ENCODE assay signal across 8 cellular contexts in the genomic region with DNA sequence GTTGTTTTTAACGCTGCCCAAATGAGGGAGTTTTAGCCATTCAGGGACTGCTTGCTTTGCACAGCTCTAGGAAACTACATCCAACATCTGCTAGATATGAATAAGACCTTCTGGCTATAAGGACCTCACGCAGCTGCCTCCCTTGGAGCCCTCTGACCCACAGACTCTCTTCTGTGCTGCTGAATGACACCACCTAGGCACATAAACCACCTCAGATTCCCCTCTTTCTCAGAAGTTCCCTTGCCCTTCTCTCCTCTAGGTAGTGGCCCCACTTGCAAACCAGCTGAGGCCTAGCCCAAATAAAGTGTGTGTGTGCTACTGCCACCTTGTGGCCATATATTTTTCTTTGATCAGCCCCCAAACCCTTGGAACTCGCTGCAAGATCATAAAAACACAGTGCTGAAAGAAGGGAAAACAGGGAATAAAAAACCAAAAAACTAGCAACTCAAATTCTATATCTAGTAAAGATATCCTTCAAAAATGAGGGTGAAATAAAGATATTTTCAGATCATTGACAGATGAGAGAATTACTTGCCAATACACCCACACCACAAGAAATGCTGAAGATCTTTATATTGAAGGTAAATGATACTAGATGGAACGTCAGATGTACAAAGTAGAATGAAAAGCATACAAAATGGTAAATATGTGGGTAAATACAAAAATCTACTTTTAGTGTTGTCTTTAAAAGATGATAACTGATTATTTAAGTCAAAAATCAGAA.
A peak's percentile ranks its signal among the peaks of the same experiment; 100 is the strongest.
DNase-seq lines count a peak whose midpoint lies in the region; ATAC-seq and TF ChIP-seq lines count a peak whose summit lies in the region.

No MANE protein-coding gene starts in this region.

- peak overlapping the region in 1 of 8 donors; percentile 2 for H3K27ac Mint-ChIP-seq in CD8-positive, alpha-beta memory T cell

- H3K4me2 ChIP-seq in OCI-LY3 (ENCODE audit: low read length): peak overlapping the region; percentile 34

- no peak overlapping the region for H3K9ac ChIP-seq in OCI-LY3 (ENCODE audit: low read length)

- TF ChIP-seq CTCF in OCI-LY3 (IDR thresholded peaks at IDR 0.05; ENCODE audit: low read depth, low read length) (peak; percentile 85), heart left ventricle (IDR thresholded peaks at IDR 0.05) (peak; percentile 47 to 73 (median 64)), retinal pigment epithelial cell (conservative IDR thresholded peaks at IDR 0.05; ENCODE audit: low read depth, low read length) (peak; percentile 67)

- peak; percentile 95 for ATAC-seq in GM18909 (IDR thresholded peaks at IDR 0.05; ENCODE audit: poor library complexity, unreplicated experiment)
- ATAC-seq in HG03064 (IDR thresholded peaks at IDR 0.05; ENCODE audit: low read depth, unreplicated experiment): peak; percentile 96
- peak in 2 of 4 donors; percentile 57 to 64 for ATAC-seq in heart left ventricle

- no peaks in the 10 kb centered on the region for H3K79me2 ChIP-seq in OCI-LY3 (ENCODE audit: low read length)

- H3K4me3 Mint-ChIP-seq in CD8-positive, alpha-beta memory T cell: no peak overlapping the region

- no peaks in the 10 kb centered on the region for H4K20me1 ChIP-seq in OCI-LY3 (ENCODE audit: insufficient read depth, low read length)

- H3K9me3 ChIP-seq in CD8-positive, alpha-beta memory T cell (ENCODE audit: low read length): no peaks in the 10 kb centered on the region
- H3K9me3 ChIP-seq in OCI-LY3 (ENCODE audit: insufficient read depth, low read length): no peaks in the 10 kb centered on the region
- H3K9me3 ChIP-seq in heart left ventricle: no peaks in the 10 kb centered on the region

- 64 to 73% (median 72%) methylated on average over 4 of the region's 4 CpGs for WGBS in heart left ventricle, 4 donors

- no peak overlapping the region for H3K27ac ChIP-seq in CD8-positive, alpha-beta memory T cell (ENCODE audit: low read depth, low read length)
- H3K27ac ChIP-seq in OCI-LY3 (ENCODE audit: low read length) (no peak overlapping the region), heart left ventricle (no peak overlapping the region)

- CTCF ChIA-PET in CD8-positive, alpha-beta memory T cell (lab: Charles Lee): interaction anchor here (1.1 to 1.9 kb wide), 2 partner anchors 9 to 10 kb away, joined by 3 to 5 read pairs; no protein-coding TSS in a partner anchor

- H3K4me3 ChIP-seq in CD8-positive, alpha-beta memory T cell (ENCODE audit: low read length): no peak overlapping the region
- H3K4me3 ChIP-seq in OCI-LY3 (ENCODE audit: low read length) (no peak overlapping the region), heart left ventricle (no peak overlapping the region), retinal pigment epithelial cell (ENCODE audit: low read length) (no peak overlapping the region)

- no peaks in the 10 kb centered on the region for H3K4me1 Mint-ChIP-seq in CD8-positive, alpha-beta memory T cell

- H3K36me3 Mint-ChIP-seq in CD8-positive, alpha-beta memory T cell: no peaks in the 10 kb centered on the region

- H3K9me3 Mint-ChIP-seq in CD8-positive, alpha-beta memory T cell: no peaks in the 10 kb centered on the region

- peak in 4 of 5 donors; percentile 6 to 53 (median 28) for DNase-seq in CD8-positive, alpha-beta memory T cell
- peak; percentile 37 to 44 for DNase-seq in activated T-cell treated with anti-CD3 and anti-CD28 coated beads, Interleukin-2, amount 50 U/mL, for 48 hours
- DNase-seq in heart left ventricle: no peak
- no peak for DNase-seq in retinal pigment epithelial cell (ENCODE audit: low read depth)
- DNase-seq in HPDE6-E6E7 (ENCODE audit: extremely low spot score): no peak

- H3K27me3 Mint-ChIP-seq in CD8-positive, alpha-beta memory T cell: no peaks in the 10 kb centered on the region

- H3K36me3 ChIP-seq in CD8-positive, alpha-beta memory T cell (ENCODE audit: insufficient read depth, low read length): no peaks in the 10 kb centered on the region
- H3K36me3 ChIP-seq in OCI-LY3 (replicated peaks; ENCODE audit: low read depth, low read length) (no peaks in the 10 kb centered on the region), heart left ventricle (no peaks in the 10 kb centered on the region)

- TF ChIP-seq POLR2A in heart left ventricle (IDR thresholded peaks at IDR 0.05): no peak

- POLR2A ChIA-PET in CD8-positive, alpha-beta memory T cell (lab: Charles Lee): no interaction called here

- peak overlapping the region; percentile 73 for H2AFZ ChIP-seq in OCI-LY3 (ENCODE audit: low read depth, low read length)

- no peaks in the 10 kb centered on the region for H3K4me1 ChIP-seq in CD8-positive, alpha-beta memory T cell (ENCODE audit: insufficient read depth, low read length)
- H3K4me1 ChIP-seq in OCI-LY3 (ENCODE audit: low read length) (peaks cover 4% of the 10 kb centered on the region), heart left ventricle (no peaks in the 10 kb centered on the region)

- H3K27me3 ChIP-seq in CD8-positive, alpha-beta memory T cell (ENCODE audit: insufficient read depth, low read length, poor library complexity, severe bottlenecking): no peaks in the 10 kb centered on the region
- H3K27me3 ChIP-seq in OCI-LY3 (ENCODE audit: low read depth, low read length): no peaks in the 10 kb centered on the region
- H3K27me3 ChIP-seq in heart left ventricle: peaks cover 0 to 3% (median 0%) of the 10 kb centered on the region in 9 donors

- intact Hi-C loops in heart left ventricle (cut with DNase I): loop anchor here in 1 of 10 donors (5.0 to 10.0 kb wide), 2 partner anchors 528 to 571 kb away; no protein-coding TSS in a partner anchor

Comparison
In these comparisons a context has a peak if more than half of its experiments do, and no peak if none do; other contexts are left out.
1. DNase-seq: peak in CD8-positive, alpha-beta memory T cell (4 of 5) and activated T-cell treated with anti-CD3 and anti-CD28 coated beads, Interleukin-2, amount 50 U/mL, for 48 hours (2 of 2); none in heart left ventricle (0 of 5), retinal pigment epithelial cell (single experiment) and HPDE6-E6E7 (single experiment).
2. Peak in every context shown above with its lines, with median percentiles within 50 percentile points of each other: CTCF ChIP-seq.